20 cellular contexts compared by ENCODE assay signal in genomic region chr3:2967851-2968250, GRCh38.
DNase-seq lines count a peak whose midpoint lies in the region; ATAC-seq and TF ChIP-seq lines count a peak whose summit lies in the region.
"Had no signal": no experiment of that assay in that cellular context is flagged by ENCODE, and none has a peak within 500 bp of the region (broad histone marks: within the 10 kb centered on the region; RNA-seq: fewer than 3 reads in every experiment).

No MANE protein-coding gene starts in this region.

- peaks cover 10% of the 10 kb centered on the region for H3K9me3 Mint-ChIP-seq in Caco-2 (ENCODE audit: unreplicated experiment)
- no peaks in the 10 kb centered on the region for H3K9me3 Mint-ChIP-seq in activated T-cell treated with anti-CD3 and anti-CD28 coated beads, Interleukin-2, amount 50 U/mL, for 24 hours
- no peaks in the 10 kb centered on the region for H3K9me3 Mint-ChIP-seq in stimulated activated effector memory CD8-positive, alpha-beta T cell treated with anti-CD3 and anti-CD28 coated beads, Interleukin-12 subunit alpha, Interleukin-12 subunit beta, amount 100 ng/mL, for 72 hours
- H3K9me3 Mint-ChIP-seq: H9 had no signal

- no peaks in the 10 kb centered on the region for H3K27me3 ChIP-seq in Caco-2 (replicated peaks; ENCODE audit: control insufficient read depth, insufficient read depth, low read length)
- no peaks in the 10 kb centered on the region for H3K27me3 ChIP-seq in parathyroid adenoma (ENCODE audit: control insufficient read depth, insufficient read depth, low read length)

- CTCF ChIA-PET in Caco-2 (lab: Charles Lee) = interaction anchor here (0.9 kb wide), 1 partner anchor 47 kb away, joined by 8 read pairs; no protein-coding TSS in a partner anchor

- H3K9me3 ChIP-seq in Caco-2 (no peaks in the 10 kb centered on the region), SK-N-MC (ENCODE audit: low read depth, low read length) (no peaks in the 10 kb centered on the region), parathyroid adenoma (ENCODE audit: control insufficient read depth, low read length) (no peaks in the 10 kb centered on the region)

- H3K4me3 ChIP-seq in Caco-2 (ENCODE audit: low read depth, low read length) (no peak overlapping the region), SK-N-MC (no peak overlapping the region), parathyroid adenoma (ENCODE audit: low read depth, low read length) (peak overlapping the region; percentile 34)
- H3K4me3 ChIP-seq: PC-9 had no signal

- H3K79me2 ChIP-seq in parathyroid adenoma = no peaks in the 10 kb centered on the region

- no peaks in the 10 kb centered on the region for H3K27me3 Mint-ChIP-seq in Caco-2 (ENCODE audit: insufficient read depth, unreplicated experiment)
- H3K27me3 Mint-ChIP-seq in activated T-cell treated with anti-CD3 and anti-CD28 coated beads, Interleukin-2, amount 50 U/mL, for 24 hours = peaks cover 25% of the 10 kb centered on the region

- peaks cover 6% of the 10 kb centered on the region for H3K4me1 Mint-ChIP-seq in Caco-2 (ENCODE audit: low read depth, unreplicated experiment)
- no peaks in the 10 kb centered on the region for H3K4me1 Mint-ChIP-seq in activated T-cell treated with anti-CD3 and anti-CD28 coated beads, Interleukin-2, amount 50 U/mL, for 24 hours (ENCODE audit: low read depth)
- no peaks in the 10 kb centered on the region for H3K4me1 Mint-ChIP-seq in stimulated activated effector memory CD8-positive, alpha-beta T cell treated with anti-CD3 and anti-CD28 coated beads, Interleukin-12 subunit alpha, Interleukin-12 subunit beta, amount 100 ng/mL, for 72 hours

- no peak for ATAC-seq in HG03442 (IDR thresholded peaks at IDR 0.05; ENCODE audit: unreplicated experiment)
- no peak for ATAC-seq in stimulated activated effector memory CD8-positive, alpha-beta T cell treated with anti-CD3 and anti-CD28 coated beads, Interleukin-12 subunit alpha, Interleukin-12 subunit beta, amount 100 ng/mL, for 72 hours

- DNase-seq in Caco-2 = peak; percentile 56 to 58
- DNase-seq in SK-N-MC (ENCODE audit: low read depth, low spot score) = no peak
- peak; percentile 2 for DNase-seq in astrocyte of the hippocampus (ENCODE audit: low read depth, low spot score)
- no peak for DNase-seq in effector CD8-positive, alpha-beta T cell (lab: John Stamatoyannopoulos, UW)
- no peak for DNase-seq in activated T-cell treated with anti-CD3 and anti-CD28 coated beads, Interleukin-2, amount 50 U/mL, for 24 hours
- DNase-seq in stimulated activated effector memory CD8-positive, alpha-beta T cell treated with anti-CD3 and anti-CD28 coated beads, Interleukin-12 subunit alpha, Interleukin-12 subunit beta, amount 100 ng/mL, for 72 hours (ENCODE audit: low spot score in 2 of 2) = no peak
- DNase-seq: C1 segment of cervical spinal cord, DMS 273 treated with DMSO at 0.1 percent for 48 hours, DND-41, H9, IMR-90, NCI-H1417 treated with DMSO at 0.1 percent for 48 hours, NCI-H187 treated with DMSO at 0.1 percent for 48 hours, NCI-H226, NCI-H524, NCI-H82, PC-9 had no signal

- peak overlapping the region; percentile 56 for H3K27ac Mint-ChIP-seq in Caco-2 (ENCODE audit: unreplicated experiment)
- H3K27ac Mint-ChIP-seq in activated T-cell treated with anti-CD3 and anti-CD28 coated beads, Interleukin-2, amount 50 U/mL, for 24 hours = no peak overlapping the region
- H3K27ac Mint-ChIP-seq in stimulated activated effector memory CD8-positive, alpha-beta T cell treated with anti-CD3 and anti-CD28 coated beads, Interleukin-12 subunit alpha, Interleukin-12 subunit beta, amount 100 ng/mL, for 72 hours = no peak overlapping the region
- H3K27ac Mint-ChIP-seq: H9 had no signal

- peak overlapping the region; percentile 27 for H3K4me3 Mint-ChIP-seq in Caco-2 (ENCODE audit: unreplicated experiment)
- H3K4me3 Mint-ChIP-seq in activated T-cell treated with anti-CD3 and anti-CD28 coated beads, Interleukin-2, amount 50 U/mL, for 24 hours = no peak overlapping the region
- H3K4me3 Mint-ChIP-seq in stimulated activated effector memory CD8-positive, alpha-beta T cell treated with anti-CD3 and anti-CD28 coated beads, Interleukin-12 subunit alpha, Interleukin-12 subunit beta, amount 100 ng/mL, for 72 hours = no peak overlapping the region
- H3K4me3 Mint-ChIP-seq: H9 had no signal

- no peak overlapping the region for H2AFZ ChIP-seq in parathyroid adenoma
- H2AFZ ChIP-seq: PC-9 had no signal

- H3K36me3 Mint-ChIP-seq in Caco-2 (ENCODE audit: insufficient read depth, unreplicated experiment) = no peaks in the 10 kb centered on the region
- H3K36me3 Mint-ChIP-seq in activated T-cell treated with anti-CD3 and anti-CD28 coated beads, Interleukin-2, amount 50 U/mL, for 24 hours (ENCODE audit: low read depth) = no peaks in the 10 kb centered on the region
- H3K36me3 Mint-ChIP-seq in stimulated activated effector memory CD8-positive, alpha-beta T cell treated with anti-CD3 and anti-CD28 coated beads, Interleukin-12 subunit alpha, Interleukin-12 subunit beta, amount 100 ng/mL, for 72 hours = no peaks in the 10 kb centered on the region

- TF ChIP-seq CTCF in Caco-2 (IDR thresholded peaks at IDR 0.05; ENCODE audit: insufficient read depth in 1 of 2, low read depth in 1 of 2, low read length in 1 of 2, severe bottlenecking in 1 of 2, unreplicated experiment in 1 of 2) (no peak), parathyroid adenoma (IDR thresholded peaks at IDR 0.05) (no peak)

- H3K27ac ChIP-seq in SK-N-MC (peak overlapping the region; percentile 50; the same call in 1 of the 2 replicates), parathyroid adenoma (peak overlapping the region; percentile 94)
- H3K27ac ChIP-seq: HL-60, PC-9 had no signal

- BruUV-seq in Caco-2 (replicated peaks; lab: Mats Ljungman, UMichigan) = no TSS peak

- no peak overlapping the region for H3K9ac ChIP-seq in SK-N-MC (ENCODE audit: insufficient read length)
- H3K9ac ChIP-seq in parathyroid adenoma = no peak overlapping the region

- H3K4me1 ChIP-seq in Caco-2 (peaks cover 28% of the 10 kb centered on the region), parathyroid adenoma (peaks cover 56% of the 10 kb centered on the region)

- H3K36me3 ChIP-seq in Caco-2 (ENCODE audit: control insufficient read depth, insufficient read depth, low read length) (no peaks in the 10 kb centered on the region), SK-N-MC (ENCODE audit: insufficient read depth, low read length) (no peaks in the 10 kb centered on the region), parathyroid adenoma (ENCODE audit: control insufficient read depth, insufficient read depth, low read length) (no peaks in the 10 kb centered on the region)

- intact Hi-C loops in Caco-2 (cut with micrococcal nuclease; ENCODE audit: unreplicated experiment) = loop anchor here (5.0 to 10.0 kb wide), 2 partner anchors 71 to 157 kb away; partner anchors contain the start of gene TRNT1

- peak overlapping the region; percentile 46 for H3K4me2 ChIP-seq in parathyroid adenoma (ENCODE audit: low read length)
- H3K4me2 ChIP-seq: PC-9 had no signal

- POLR2A ChIA-PET in Caco-2 (lab: Charles Lee) = no interaction called here

Comparison
In these comparisons a context has a peak if more than half of its experiments do, and no peak if none do; other contexts are left out.
1. DNase-seq: peak in Caco-2 (2 of 2) and astrocyte of the hippocampus (single experiment); none in SK-N-MC (single experiment), effector CD8-positive, alpha-beta T cell (single experiment), activated T-cell treated with anti-CD3 and anti-CD28 coated beads, Interleukin-2, amount 50 U/mL, for 24 hours (single experiment) and stimulated activated effector memory CD8-positive, alpha-beta T cell treated with anti-CD3 and anti-CD28 coated beads, Interleukin-12 subunit alpha, Interleukin-12 subunit beta, amount 100 ng/mL, for 72 hours (0 of 2).